ENCODE assay signal across 9 cellular contexts in genomic region chr18:46281185-46282176, GRCh38.
DNase-seq lines count a peak whose midpoint lies in the region; ATAC-seq and TF ChIP-seq lines count a peak whose summit lies in the region.
"Had no signal": no experiment of that assay in that cellular context is flagged by ENCODE, and none has a peak within 500 bp of the region (broad histone marks: within the 10 kb centered on the region; RNA-seq: fewer than 3 reads in every experiment).

No MANE protein-coding gene starts in this region.

- H3K4me1 ChIP-seq in OCI-LY3 (ENCODE audit: low read length) = no peaks in the 10 kb centered on the region
- peaks cover 6 to 9% (median 7%) of the 10 kb centered on the region in 4 donors for H3K4me1 ChIP-seq in esophagus muscularis mucosa
- peaks cover 0 to 7% (median 5%) of the 10 kb centered on the region in 4 donors for H3K4me1 ChIP-seq in stomach

- intact Hi-C loops in esophagus muscularis mucosa (cut with DNase I) = loop anchor here (2.0 kb wide), 2 partner anchors 199 to 377 kb away; no protein-coding TSS in a partner anchor
- intact Hi-C loops in stomach (cut with DNase I; ENCODE audit: low total_unique reads) = loop anchor here (5.0 to 10.0 kb wide), 2 partner anchors 201 to 383 kb away; no protein-coding TSS in a partner anchor

- H3K4me2 ChIP-seq in OCI-LY3 (ENCODE audit: low read length) = no peak overlapping the region

- no peak overlapping the region for H3K9ac ChIP-seq in OCI-LY3 (ENCODE audit: low read length)

- no peaks in the 10 kb centered on the region for H3K27me3 ChIP-seq in OCI-LY3 (ENCODE audit: low read depth, low read length)
- H3K27me3 ChIP-seq in esophagus muscularis mucosa = no peaks in the 10 kb centered on the region
- H3K27me3 ChIP-seq in stomach = no peaks in the 10 kb centered on the region

- WGBS in esophagus muscularis mucosa = 57% methylated on average over 15 of the region's 15 CpGs
- WGBS in stomach, 5 donors = 36 to 51% (median 45%) methylated on average over 14 to 15 of the region's 15 CpGs

- H3K27me3 Mint-ChIP-seq in natural killer cell treated with Interleukin-12 subunit alpha and Interleukin-12 subunit beta and Interleukin-15 and Interleukin-18, amount 100 ng/mL, for 72 hours = no peaks in the 10 kb centered on the region
- H3K27me3 Mint-ChIP-seq: activated naive CD8-positive, alpha-beta T cell had no signal

- peak; percentile 82 for ATAC-seq in GM19455 (IDR thresholded peaks at IDR 0.05; ENCODE audit: unreplicated experiment)
- ATAC-seq in natural killer cell treated with Interleukin-12 subunit alpha and Interleukin-12 subunit beta and Interleukin-15 and Interleukin-18, amount 100 ng/mL, for 72 hours = peak; percentile 77 to 81

- H3K27ac ChIP-seq in OCI-LY3 (ENCODE audit: low read length) (no peak overlapping the region), esophagus muscularis mucosa (replicated peaks in 1 of 4) (no peak overlapping the region), stomach (no peak overlapping the region)

- DNase-seq in COR-L47 (lab: John Stamatoyannopoulos, UW) (peak; percentile 67), HT-29 (ENCODE audit: low spot score) (peak; percentile 74), activated T-cell treated with anti-CD3 and anti-CD28 coated beads for 4 hours (peak; percentile 37), esophagus muscularis mucosa (ENCODE audit: extremely low spot score) (no peak), stomach (peak; percentile 63)
- peak; percentile 67 for DNase-seq in natural killer cell treated with Interleukin-12 subunit alpha and Interleukin-12 subunit beta and Interleukin-15 and Interleukin-18, amount 100 ng/mL, for 72 hours (ENCODE audit: low spot score)

- H3K79me2 ChIP-seq in OCI-LY3 (ENCODE audit: low read length) = no peaks in the 10 kb centered on the region

- no peaks in the 10 kb centered on the region for H3K36me3 Mint-ChIP-seq in natural killer cell treated with Interleukin-12 subunit alpha and Interleukin-12 subunit beta and Interleukin-15 and Interleukin-18, amount 100 ng/mL, for 72 hours

- H3K4me1 Mint-ChIP-seq in natural killer cell treated with Interleukin-12 subunit alpha and Interleukin-12 subunit beta and Interleukin-15 and Interleukin-18, amount 100 ng/mL, for 72 hours (ENCODE audit: low read depth in 2 of 2) = peaks cover 3 to 5% of the 10 kb centered on the region in 2 donors

- no peaks in the 10 kb centered on the region for H3K9me3 Mint-ChIP-seq in natural killer cell treated with Interleukin-12 subunit alpha and Interleukin-12 subunit beta and Interleukin-15 and Interleukin-18, amount 100 ng/mL, for 72 hours

- H2AFZ ChIP-seq in OCI-LY3 (ENCODE audit: low read depth, low read length) = no peak overlapping the region

- H3K4me3 ChIP-seq in OCI-LY3 (ENCODE audit: low read length) (no peak overlapping the region), esophagus muscularis mucosa (no peak overlapping the region), stomach (no peak overlapping the region)

- TF ChIP-seq CTCF in OCI-LY3 (IDR thresholded peaks at IDR 0.05; ENCODE audit: low read depth, low read length) = peak; percentile 92
- TF ChIP-seq CTCF in esophagus muscularis mucosa (IDR thresholded peaks at IDR 0.05) = peak; percentile 84 to 91 (median 88)
- peak in 5 of 7 experiments; percentile 57 to 90 (median 82) for TF ChIP-seq CTCF in stomach (IDR thresholded peaks at IDR 0.05)

- H4K20me1 ChIP-seq in OCI-LY3 (ENCODE audit: insufficient read depth, low read length) = no peaks in the 10 kb centered on the region

- H3K9me3 ChIP-seq in OCI-LY3 (ENCODE audit: insufficient read depth, low read length) = no peaks in the 10 kb centered on the region
- no peaks in the 10 kb centered on the region for H3K9me3 ChIP-seq in esophagus muscularis mucosa
- no peaks in the 10 kb centered on the region for H3K9me3 ChIP-seq in stomach

- no peak overlapping the region for H3K4me3 Mint-ChIP-seq in natural killer cell treated with Interleukin-12 subunit alpha and Interleukin-12 subunit beta and Interleukin-15 and Interleukin-18, amount 100 ng/mL, for 72 hours
- H3K4me3 Mint-ChIP-seq: activated naive CD8-positive, alpha-beta T cell had no signal

- no peak for TF ChIP-seq POLR2A in esophagus muscularis mucosa (IDR thresholded peaks at IDR 0.05; ENCODE audit: low read depth)
- no peak for TF ChIP-seq POLR2A in stomach (IDR thresholded peaks at IDR 0.05)

- H3K36me3 ChIP-seq in OCI-LY3 (replicated peaks; ENCODE audit: low read depth, low read length) (no peaks in the 10 kb centered on the region), esophagus muscularis mucosa (no peaks in the 10 kb centered on the region), stomach (no peaks in the 10 kb centered on the region)

- H3K27ac Mint-ChIP-seq in natural killer cell treated with Interleukin-12 subunit alpha and Interleukin-12 subunit beta and Interleukin-15 and Interleukin-18, amount 100 ng/mL, for 72 hours = no peak overlapping the region
- H3K27ac Mint-ChIP-seq: activated naive CD8-positive, alpha-beta T cell had no signal

- TF ChIP-seq EP300 in esophagus muscularis mucosa (IDR thresholded peaks at IDR 0.05) (no peak), stomach (IDR thresholded peaks at IDR 0.05) (no peak)
